1 cellular context compared by ENCODE assay signal in genomic region chr15:31359722-31360111, GRCh38.
TF ChIP-seq lines count a peak whose summit lies in the region.

No MANE protein-coding gene starts in this region.

TF ChIP-seq in SK-N-SH, 30 proteins besides CTCF, POLR2A, EP300 and RAD21 (continued from another document):
- no peak for TF ChIP-seq REST (IDR thresholded peaks at IDR 0.05; ENCODE audit: low read depth, low read length)
